ENCODE assay signal across 34 cellular contexts in genomic region chr20:252801-253200, GRCh38. TPM values are rescaled to one million over a fixed set of nuclear protein-coding genes. Genes with fewer than 3 reads are reported as not detected.
"Had no signal": no experiment of that assay in that cellular context is flagged by ENCODE, and none has a peak within 500 bp of the region (broad histone marks: within the 10 kb centered on the region; RNA-seq: fewer than 3 reads in every experiment).

No MANE protein-coding gene starts in this region.

- H3K9me3 Mint-ChIP-seq: effector memory CD8-positive, alpha-beta T cell; mesothelial cell of epicardium; naive B cell had no signal

- H3K27ac ChIP-seq: coronary artery, dorsolateral prefrontal cortex, epithelial cell of prostate, esophagus squamous epithelium, gastrocnemius medialis, heart right ventricle, left lung, lower lobe of right lung had no signal

- H3K9me3 ChIP-seq: esophagus squamous epithelium, gastrocnemius medialis, heart right ventricle, left lung, lower lobe of right lung, mucosa of descending colon had no signal

- H3K36me3 Mint-ChIP-seq: mesothelial cell of epicardium, naive B cell had no signal

- H3K4me3 ChIP-seq: coronary artery, dorsolateral prefrontal cortex, esophagus squamous epithelium, gastrocnemius medialis, heart right ventricle, left lung, lower lobe of right lung, mucosa of descending colon had no signal

- DNase-seq: dermis blood vessel endothelial cell; dorsolateral prefrontal cortex; effector CD4-positive, alpha-beta T cell; effector memory CD8-positive, alpha-beta T cell; endodermal cell; erythroblast; esophagus squamous epithelium; foreskin fibroblast; foreskin melanocyte; gastrocnemius medialis; glutamatergic neuron; head of caudate nucleus; heart right ventricle; hippocampal formation; left cardiac atrium; left lung; left ventricle myocardium superior; lower lobe of right lung; mesenchymal stem cell; mucosa of descending colon; naive B cell had no signal

- H3K36me3 ChIP-seq: esophagus squamous epithelium, gastrocnemius medialis, heart right ventricle, left lung, lower lobe of right lung had no signal

- ATAC-seq: effector memory CD8-positive, alpha-beta T cell; esophagus mucosa; gastrocnemius medialis; heart right ventricle; left cardiac atrium; left lung; left ventricle myocardium superior; lower lobe of right lung; mucosa of descending colon had no signal

- H3K4me1 Mint-ChIP-seq: naive B cell had no signal

- H3K4me3 Mint-ChIP-seq: effector memory CD8-positive, alpha-beta T cell; endodermal cell; mesothelial cell of epicardium; naive B cell had no signal

- FAIRE-seq: endometrium, islet of Langerhans, keratinocyte had no signal

- H3K4me1 ChIP-seq: esophagus squamous epithelium, gastrocnemius medialis, heart right ventricle, left lung, lower lobe of right lung had no signal

- H3K27ac Mint-ChIP-seq: effector memory CD8-positive, alpha-beta T cell; endodermal cell; naive B cell had no signal

RNA-seq across cellular contexts. Expression of gene DEFB132, which starts 4.7 kb away (rescaled TPM):
- total RNA-seq: dermis blood vessel endothelial cell, dorsolateral prefrontal cortex, endodermal cell, esophagus mucosa, esophagus squamous epithelium, gastrocnemius medialis, glomerular endothelial cell, kidney epithelial cell, left lung, left ventricle myocardium superior, lower leg skin, lower lobe of right lung, lung microvascular endothelial cell, mesothelial cell of epicardium, mucosa of descending colon, myocyte had no signal
- polyA plus RNA-seq: heart right ventricle, keratinocyte had no signal

RNA-seq across cellular contexts. Expression of gene DEFB129, which starts 25.7 kb away (rescaled TPM):
- total RNA-seq: dermis blood vessel endothelial cell, dorsolateral prefrontal cortex, endodermal cell, esophagus mucosa, esophagus squamous epithelium, gastrocnemius medialis, glomerular endothelial cell, heart right ventricle, kidney epithelial cell, left cardiac atrium, left lung, left ventricle myocardium superior, lower leg skin, lower lobe of right lung, lung microvascular endothelial cell, mesenteric fat pad, mesothelial cell of epicardium, mucosa of descending colon, myocyte had no signal
- polyA plus RNA-seq: heart right ventricle, keratinocyte had no signal
